In the genomic region with DNA sequence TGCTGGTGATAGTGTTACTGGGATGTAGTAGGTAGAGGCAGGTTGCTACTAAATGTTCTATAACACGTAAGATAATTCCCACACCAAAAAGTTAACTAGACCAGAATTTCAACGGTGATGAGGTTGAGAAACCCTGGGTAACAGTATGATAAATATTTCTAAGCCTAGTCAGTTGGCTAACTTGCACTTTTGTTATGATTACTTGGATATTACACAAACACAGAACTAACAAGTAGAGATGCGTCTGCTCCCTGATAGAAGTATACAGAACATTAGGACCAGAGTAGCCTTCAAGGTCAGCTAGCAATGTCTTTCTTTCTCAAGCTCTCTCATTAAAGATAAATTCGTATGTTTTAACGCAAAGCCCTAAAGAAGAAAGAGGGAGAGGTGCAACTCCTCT, we compare ENCODE assay signal across 31 cellular contexts.
"Had no signal": no experiment of that assay in that cellular context is flagged by ENCODE, and none has a peak within 500 bp of the region (broad histone marks: within the 10 kb centered on the region; RNA-seq: fewer than 3 reads in every experiment).

No MANE protein-coding gene starts in this region.

- H3K4me1 Mint-ChIP-seq: activated CD4-positive, alpha-beta T cell treated with anti-CD3 and anti-CD28 coated beads for 36 hours; activated CD4-positive, alpha-beta T cell treated with anti-CD3 and anti-CD28 coated beads, Interleukin-2, amount 10 ng/mL, durations not matched to agents 24 days and 14 days; activated CD8-positive, alpha-beta memory T cell treated with anti-CD3 and anti-CD28 coated beads, Interleukin-2, amount 10 ng/mL, durations not matched to agents 7 days and 5 days; activated naive CD4-positive, alpha-beta T cell treated with anti-CD3 and anti-CD28 coated beads, Interleukin-2, amount 50 U/mL, for 24 hours; activated naive CD8-positive, alpha-beta T cell treated with anti-CD3 and anti-CD28 coated beads for 36 hours; activated naive CD8-positive, alpha-beta T cell treated with anti-CD3 and anti-CD28 coated beads, Interleukin-2, amount 50 U/mL, for 24 hours had no signal

- H3K27ac ChIP-seq: adrenal gland, body of pancreas, esophagus muscularis mucosa, gastroesophageal sphincter had no signal

- H3K4me3 Mint-ChIP-seq: activated CD4-positive, alpha-beta memory T cell treated with anti-CD3 and anti-CD28 coated beads for 36 hours; activated CD4-positive, alpha-beta T cell treated with anti-CD3 and anti-CD28 coated beads for 36 hours; activated CD4-positive, alpha-beta T cell treated with anti-CD3 and anti-CD28 coated beads, Interleukin-2, amount 10 ng/mL, durations not matched to agents 24 days and 14 days; activated CD8-positive, alpha-beta memory T cell treated with anti-CD3 and anti-CD28 coated beads, Interleukin-2, amount 10 ng/mL, durations not matched to agents 7 days and 5 days; activated CD8-positive, alpha-beta T cell treated with anti-CD3 and anti-CD28 coated beads, Interleukin-2, amount 10 ng/mL, durations not matched to agents 7 days and 5 days; activated naive CD4-positive, alpha-beta T cell treated with anti-CD3 and anti-CD28 coated beads for 36 hours; activated naive CD4-positive, alpha-beta T cell treated with anti-CD3 and anti-CD28 coated beads, Interleukin-2, amount 50 U/mL, for 24 hours; activated naive CD8-positive, alpha-beta T cell treated with anti-CD3 and anti-CD28 coated beads for 36 hours; activated naive CD8-positive, alpha-beta T cell treated with anti-CD3 and anti-CD28 coated beads, Interleukin-2, amount 50 U/mL, for 24 hours; activated T-helper 1 cell treated with anti-CD3 and anti-CD28 coated beads, Interleukin-12 subunit alpha, Interleukin-12 subunit beta, Interleukin-2, Interleukin-4 antibody, amounts not matched to agents 30 ng/mL and 10 ng/mL and 1 ng/mL, durations not matched to agents 14 hours and 24 hours and 36 hours; effector memory CD8-positive, alpha-beta T cell had no signal

- DNase-seq: activated CD4-positive, alpha-beta memory T cell treated with anti-CD3 and anti-CD28 coated beads for 36 hours; activated CD4-positive, alpha-beta T cell treated with anti-CD3 and anti-CD28 coated beads for 36 hours; activated CD4-positive, alpha-beta T cell treated with anti-CD3 and anti-CD28 coated beads, Interleukin-2, amount 10 ng/mL, durations not matched to agents 24 days and 14 days; activated CD4-positive, CD25-positive, alpha-beta regulatory T cell; activated CD4-positive, CD25-positive, alpha-beta regulatory T cell treated with anti-CD3 and anti-CD28 coated beads, Interleukin-2, amount 50 U/mL, for 72 hours; activated CD8-positive, alpha-beta memory T cell treated with anti-CD3 and anti-CD28 coated beads, Interleukin-2, amount 10 ng/mL, durations not matched to agents 7 days and 5 days; activated CD8-positive, alpha-beta memory T cell treated with anti-CD3 and anti-CD28 coated beads, Interleukin-2, amount 50 U/mL, for 4 hours; activated CD8-positive, alpha-beta T cell treated with anti-CD3 and anti-CD28 coated beads, Interleukin-2, amount 10 ng/mL, durations not matched to agents 7 days and 5 days; activated effector memory CD4-positive, alpha-beta T cell treated with anti-CD3 and anti-CD28 coated beads, Interleukin-2, amount 50 U/mL, for 16 hours; activated naive CD4-positive, alpha-beta T cell treated with anti-CD3 and anti-CD28 coated beads for 36 hours; activated naive CD8-positive, alpha-beta T cell treated with anti-CD3 and anti-CD28 coated beads for 36 hours; activated naive CD8-positive, alpha-beta T cell treated with anti-CD3 and anti-CD28 coated beads, Interleukin-2, amount 50 U/mL, for 24 hours; activated T-cell treated with anti-CD3 and anti-CD28 coated beads, Interleukin-2, amount 50 U/mL, for 1 hour; activated T-cell treated with anti-CD3 and anti-CD28 coated beads, Interleukin-2, amount 50 U/mL, for 48 hours; adrenal gland; amygdala; aorta; body of pancreas; caudate nucleus; cortex of kidney; dermis blood vessel endothelial cell; effector CD4-positive, alpha-beta T cell; effector memory CD8-positive, alpha-beta T cell; erythroblast; foreskin melanocyte; T-helper 2 cell had no signal

- H3K27me3 Mint-ChIP-seq: activated CD4-positive, alpha-beta T cell treated with anti-CD3 and anti-CD28 coated beads, Interleukin-2, amount 10 ng/mL, durations not matched to agents 24 days and 14 days; activated CD8-positive, alpha-beta memory T cell treated with anti-CD3 and anti-CD28 coated beads, Interleukin-2, amount 10 ng/mL, durations not matched to agents 7 days and 5 days had no signal

- H3K27me3 ChIP-seq: adrenal gland, body of pancreas had no signal

- ATAC-seq: activated CD4-positive, alpha-beta T cell treated with anti-CD3 and anti-CD28 coated beads for 36 hours; activated CD8-positive, alpha-beta memory T cell treated with anti-CD3 and anti-CD28 coated beads, Interleukin-2, amount 10 ng/mL, durations not matched to agents 7 days and 5 days; activated CD8-positive, alpha-beta T cell treated with anti-CD3 and anti-CD28 coated beads, Interleukin-2, amount 10 ng/mL, durations not matched to agents 7 days and 5 days; activated naive CD8-positive, alpha-beta T cell treated with anti-CD3 and anti-CD28 coated beads, Interleukin-2, amount 50 U/mL, for 24 hours; body of pancreas; effector memory CD8-positive, alpha-beta T cell; gastroesophageal sphincter had no signal

- H3K36me3 Mint-ChIP-seq: activated CD4-positive, alpha-beta memory T cell treated with anti-CD3 and anti-CD28 coated beads for 36 hours; activated CD8-positive, alpha-beta memory T cell treated with anti-CD3 and anti-CD28 coated beads, Interleukin-2, amount 10 ng/mL, durations not matched to agents 7 days and 5 days; activated naive CD4-positive, alpha-beta T cell treated with anti-CD3 and anti-CD28 coated beads, Interleukin-2, amount 50 U/mL, for 24 hours; activated naive CD8-positive, alpha-beta T cell treated with anti-CD3 and anti-CD28 coated beads for 36 hours had no signal

- H3K4me1 ChIP-seq: adrenal gland, body of pancreas, gastroesophageal sphincter had no signal

- H3K4me3 ChIP-seq: adrenal gland, body of pancreas, esophagus muscularis mucosa, gastroesophageal sphincter had no signal

- H3K9me3 Mint-ChIP-seq: activated CD4-positive, alpha-beta memory T cell treated with anti-CD3 and anti-CD28 coated beads for 36 hours; activated CD4-positive, alpha-beta T cell treated with anti-CD3 and anti-CD28 coated beads, Interleukin-2, amount 10 ng/mL, durations not matched to agents 24 days and 14 days; activated naive CD4-positive, alpha-beta T cell treated with anti-CD3 and anti-CD28 coated beads, Interleukin-2, amount 50 U/mL, for 24 hours; activated naive CD8-positive, alpha-beta T cell treated with anti-CD3 and anti-CD28 coated beads, Interleukin-2, amount 50 U/mL, for 24 hours; activated T-helper 1 cell treated with anti-CD3 and anti-CD28 coated beads, Interleukin-12 subunit alpha, Interleukin-12 subunit beta, Interleukin-2, Interleukin-4 antibody, amounts not matched to agents 30 ng/mL and 10 ng/mL and 1 ng/mL, durations not matched to agents 14 hours and 24 hours and 36 hours; activated T-helper 2 cell treated with anti-CD3 and anti-CD28 coated beads, Interferon-gamma antibody, Interleukin-2, Interleukin-4, amounts not matched to agents 10 μg/mL and 5 μg/mL and 100 μg/mL, durations not matched to agents 14 hours and 24 hours and 36 hours had no signal

- H3K27ac Mint-ChIP-seq: activated CD4-positive, alpha-beta memory T cell treated with anti-CD3 and anti-CD28 coated beads for 36 hours; activated CD4-positive, alpha-beta T cell treated with anti-CD3 and anti-CD28 coated beads for 36 hours; activated CD4-positive, alpha-beta T cell treated with anti-CD3 and anti-CD28 coated beads, Interleukin-2, amount 10 ng/mL, durations not matched to agents 24 days and 14 days; activated CD8-positive, alpha-beta memory T cell treated with anti-CD3 and anti-CD28 coated beads, Interleukin-2, amount 10 ng/mL, durations not matched to agents 7 days and 5 days; activated CD8-positive, alpha-beta T cell treated with anti-CD3 and anti-CD28 coated beads, Interleukin-2, amount 10 ng/mL, durations not matched to agents 7 days and 5 days; activated naive CD4-positive, alpha-beta T cell treated with anti-CD3 and anti-CD28 coated beads for 36 hours; activated naive CD4-positive, alpha-beta T cell treated with anti-CD3 and anti-CD28 coated beads, Interleukin-2, amount 50 U/mL, for 24 hours; activated naive CD8-positive, alpha-beta T cell treated with anti-CD3 and anti-CD28 coated beads for 36 hours; activated naive CD8-positive, alpha-beta T cell treated with anti-CD3 and anti-CD28 coated beads, Interleukin-2, amount 50 U/mL, for 24 hours; activated T-helper 1 cell treated with anti-CD3 and anti-CD28 coated beads, Interleukin-12 subunit alpha, Interleukin-12 subunit beta, Interleukin-2, Interleukin-4 antibody, amounts not matched to agents 30 ng/mL and 10 ng/mL and 1 ng/mL, durations not matched to agents 14 hours and 24 hours and 36 hours; activated T-helper 2 cell treated with anti-CD3 and anti-CD28 coated beads, Interferon-gamma antibody, Interleukin-2, Interleukin-4, amounts not matched to agents 10 μg/mL and 5 μg/mL and 100 μg/mL, durations not matched to agents 14 hours and 24 hours and 36 hours; effector memory CD8-positive, alpha-beta T cell had no signal

- H3K9me3 ChIP-seq: adrenal gland, body of pancreas, esophagus muscularis mucosa, gastroesophageal sphincter had no signal

- H3K36me3 ChIP-seq: adrenal gland, esophagus muscularis mucosa, gastroesophageal sphincter had no signal
